Comparison of ENCODE assay signal across 1 cellular context in the genomic region with DNA sequence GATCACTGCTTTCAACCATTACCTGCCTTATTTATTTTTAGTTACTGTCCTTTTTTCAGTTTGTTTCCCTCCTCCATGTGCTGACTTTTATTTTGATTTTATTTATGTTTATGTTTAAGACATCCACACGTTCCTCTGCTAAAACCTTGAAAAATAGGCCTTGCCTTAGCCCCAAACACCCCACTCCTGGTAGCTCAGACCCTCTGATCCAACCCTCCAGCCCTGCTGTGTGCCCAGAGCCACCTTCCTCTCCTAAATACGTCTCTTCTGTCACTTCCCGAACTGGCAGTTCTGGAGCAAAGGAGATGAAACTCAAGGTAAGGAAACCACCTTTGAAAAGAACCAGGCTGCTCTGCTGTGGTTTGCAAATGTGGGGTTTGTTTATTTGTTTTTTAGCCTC.
TF ChIP-seq lines count a peak whose summit lies in the region.

No MANE protein-coding gene starts in this region.

TF ChIP-seq in HEK293, 187 proteins besides CTCF, POLR2A, EP300 and RAD21 (continued from another document):
- TF ChIP-seq ZNF280C (tag by site-specific recombination; IDR thresholded peaks at IDR 0.05) (no peak), ZNF610 (tag by site-specific recombination; IDR thresholded peaks at IDR 0.05; ENCODE audit: borderline replicate concordance) (no peak)
